In the genomic region with DNA sequence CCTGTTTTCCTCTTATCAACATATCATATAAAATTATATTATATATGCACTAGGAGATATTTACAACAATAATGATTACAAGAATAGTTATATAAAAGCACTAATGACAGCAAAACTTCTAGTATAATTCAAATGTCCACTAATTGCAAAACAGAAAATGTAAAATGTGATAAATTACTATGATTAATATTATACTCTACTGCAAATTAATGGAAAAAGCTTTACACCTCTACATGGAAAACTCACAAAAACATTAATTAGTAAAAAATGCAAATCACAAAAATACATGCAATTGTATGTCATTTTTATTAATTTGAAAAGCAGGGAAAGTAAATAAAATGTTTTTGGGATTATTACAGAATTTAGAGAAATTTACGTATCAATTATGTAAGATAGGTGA, we compare ENCODE assay signal across 11 cellular contexts.
"Had no signal": no experiment of that assay in that cellular context is flagged by ENCODE, and none has a peak within 500 bp of the region (broad histone marks: within the 10 kb centered on the region; RNA-seq: fewer than 3 reads in every experiment).

No MANE protein-coding gene starts in this region.

- H3K27ac ChIP-seq: GM23248 had no signal

- FAIRE-seq: H1, H54 had no signal

- ATAC-seq: GM23338, HCT116 had no signal

- H2AFZ ChIP-seq: GM23248, GM23338 had no signal

- H3K4me2 ChIP-seq: GM23338 had no signal

- H3K9me3 ChIP-seq: HAP-1 had no signal

- H3K36me3 ChIP-seq: HAP-1 had no signal

- DNase-seq: GM23248, GOT3, H7, H9, HCEC 1CT, HFFc6 had no signal

- H3K9ac ChIP-seq: GM23248 had no signal

- H3K4me3 ChIP-seq: GM23248, GM23338, HAP-1 had no signal
